ENCODE assay signal across 26 cellular contexts in genomic region chr5:131211669-131212068, GRCh38. TPM values are rescaled to one million over a fixed set of nuclear protein-coding genes. Genes with fewer than 3 reads are reported as not detected.
A peak's percentile ranks its signal among the peaks of the same experiment; 100 is the strongest.
DNase-seq lines count a peak whose midpoint lies in the region; ATAC-seq and TF ChIP-seq lines count a peak whose summit lies in the region.
"Had no signal": no experiment of that assay in that cellular context is flagged by ENCODE, and none has a peak within 500 bp of the region (broad histone marks: within the 10 kb centered on the region; RNA-seq: fewer than 3 reads in every experiment).

No MANE protein-coding gene starts in this region.

- ATAC-seq in T-helper 17 cell (no peak), GM18519 (IDR thresholded peaks at IDR 0.05; ENCODE audit: low FRiP score, unreplicated experiment) (no peak), HG03108 (IDR thresholded peaks at IDR 0.05; ENCODE audit: unreplicated experiment) (no peak)
- ATAC-seq in naive thymus-derived CD4-positive, alpha-beta T cell = no peak
- no peak for ATAC-seq in activated CD4-positive, CD25-positive, alpha-beta regulatory T cell treated with anti-CD3 and anti-CD28 coated beads, Interleukin-2, amount 50 U/mL, for 24 hours
- ATAC-seq: PC-3 had no signal

- H3K4me1 Mint-ChIP-seq in T-helper 1 cell treated with Interleukin-12 subunit alpha and Interleukin-12 subunit beta and Interleukin-4 antibody, amounts not matched to agents 30 μg/mL and 1 μg/mL, for 36 hours (ENCODE audit: low read depth) = peaks cover 48% of the 10 kb centered on the region
- peaks cover 30% of the 10 kb centered on the region for H3K4me1 Mint-ChIP-seq in T-helper 17 cell
- H3K4me1 Mint-ChIP-seq in naive thymus-derived CD4-positive, alpha-beta T cell = peaks cover 39 to 76% (median 65%) of the 10 kb centered on the region in 7 donors

- peaks cover 6% of the 10 kb centered on the region for H3K36me3 Mint-ChIP-seq in T-helper 1 cell treated with Interleukin-12 subunit alpha and Interleukin-12 subunit beta and Interleukin-4 antibody, amounts not matched to agents 30 μg/mL and 1 μg/mL, for 36 hours (ENCODE audit: low read depth)
- no peaks in the 10 kb centered on the region for H3K36me3 Mint-ChIP-seq in T-helper 17 cell (ENCODE audit: low read depth)
- H3K36me3 Mint-ChIP-seq in naive thymus-derived CD4-positive, alpha-beta T cell = peaks cover 0 to 12% (median 0%) of the 10 kb centered on the region in 5 donors

- TF ChIP-seq CTCF in GM12864 (IDR thresholded peaks at IDR 0.05; ENCODE audit: low read depth, low read length, missing control alignments) = no peak

- H3K36me3 ChIP-seq in naive thymus-derived CD4-positive, alpha-beta T cell (ENCODE audit: control insufficient read depth in 2 of 3, insufficient read depth in 3 of 3, low read length in 3 of 3) = no peaks in the 10 kb centered on the region
- H3K36me3 ChIP-seq: breast epithelium, colonic mucosa, ovary, right atrium auricular region, upper lobe of left lung had no signal

- no peaks in the 10 kb centered on the region for H3K27me3 Mint-ChIP-seq in T-helper 1 cell treated with Interleukin-12 subunit alpha and Interleukin-12 subunit beta and Interleukin-4 antibody, amounts not matched to agents 30 μg/mL and 1 μg/mL, for 36 hours (ENCODE audit: low read depth)
- H3K27me3 Mint-ChIP-seq in T-helper 17 cell = no peaks in the 10 kb centered on the region
- H3K27me3 Mint-ChIP-seq in naive thymus-derived CD4-positive, alpha-beta T cell = no peaks in the 10 kb centered on the region

- DNase-seq in T-helper 1 cell (no peak), GM12864 (ENCODE audit: low read depth) (no peak), T-helper 17 cell (no peak)
- no peak for DNase-seq in naive thymus-derived CD4-positive, alpha-beta T cell
- DNase-seq: activated CD4-positive, alpha-beta T cell treated with anti-CD3 and anti-CD28 coated beads for 4 hours; activated effector memory CD4-positive, alpha-beta T cell treated with anti-CD3 and anti-CD28 coated beads, Interleukin-2, amount 50 U/mL, for 16 hours; AML-193; amniotic stem cell; colonic mucosa; mesendoderm; NCI-H1092; NCI-H2029 treated with DMSO at 0.1 percent for 48 hours; NCI-H345; NCI-H82; ovary; PC-3; Right ventricle myocardium superior; SW 1271; upper lobe of left lung had no signal

- H3K9me3 Mint-ChIP-seq in T-helper 1 cell treated with Interleukin-12 subunit alpha and Interleukin-12 subunit beta and Interleukin-4 antibody, amounts not matched to agents 30 μg/mL and 1 μg/mL, for 36 hours = no peaks in the 10 kb centered on the region
- H3K9me3 Mint-ChIP-seq in naive thymus-derived CD4-positive, alpha-beta T cell = peaks cover 0 to 4% (median 0%) of the 10 kb centered on the region in 11 donors

- H3K4me1 ChIP-seq in naive thymus-derived CD4-positive, alpha-beta T cell (ENCODE audit: control insufficient read depth in 2 of 2, insufficient read depth in 2 of 2, low read length in 2 of 2) = peaks cover 20 to 44% of the 10 kb centered on the region in 2 donors
- H3K4me1 ChIP-seq: breast epithelium, right atrium auricular region had no signal

- peak overlapping the region; percentile 42 for H3K4me3 ChIP-seq in GM12864 (ENCODE audit: low read depth, low read length)
- no peak overlapping the region for H3K4me3 ChIP-seq in naive thymus-derived CD4-positive, alpha-beta T cell (ENCODE audit: low read length)
- H3K4me3 ChIP-seq: breast epithelium, colonic mucosa, ovary, right atrium auricular region, upper lobe of left lung had no signal

- intact Hi-C loops in naive thymus-derived CD4-positive, alpha-beta T cell (cut with micrococcal nuclease) = loop anchor here in 1 of 2 donors (2.0 kb wide), 1 partner anchor 19 kb away; no protein-coding TSS in a partner anchor

- no peaks in the 10 kb centered on the region for H3K27me3 ChIP-seq in naive thymus-derived CD4-positive, alpha-beta T cell (ENCODE audit: control insufficient read depth in 2 of 2, insufficient read depth in 2 of 2, low read length in 2 of 2)
- H3K27me3 ChIP-seq: breast epithelium, colonic mucosa, ovary, right atrium auricular region, upper lobe of left lung had no signal

- peak overlapping the region; percentile 32 for H3K27ac Mint-ChIP-seq in T-helper 1 cell treated with Interleukin-12 subunit alpha and Interleukin-12 subunit beta and Interleukin-4 antibody, amounts not matched to agents 30 μg/mL and 1 μg/mL, for 36 hours
- H3K27ac Mint-ChIP-seq in T-helper 17 cell = peak overlapping the region; percentile 97
- H3K27ac Mint-ChIP-seq in naive thymus-derived CD4-positive, alpha-beta T cell = peak overlapping the region in 7 of 9 donors; percentile 28 to 97 (median 91)

- peak overlapping the region; percentile 18 for H3K4me3 Mint-ChIP-seq in T-helper 1 cell treated with Interleukin-12 subunit alpha and Interleukin-12 subunit beta and Interleukin-4 antibody, amounts not matched to agents 30 μg/mL and 1 μg/mL, for 36 hours
- H3K4me3 Mint-ChIP-seq in T-helper 17 cell = no peak overlapping the region
- peak overlapping the region in 3 of 10 donors; percentile 13 to 76 (median 31) for H3K4me3 Mint-ChIP-seq in naive thymus-derived CD4-positive, alpha-beta T cell

- H3K27ac ChIP-seq in naive thymus-derived CD4-positive, alpha-beta T cell (ENCODE audit: low read depth, low read length) = no peak overlapping the region
- H3K27ac ChIP-seq: 22Rv1, breast epithelium, colonic mucosa, ovary, right atrium auricular region, upper lobe of left lung had no signal

- H3K9me3 ChIP-seq in T-helper 17 cell (ENCODE audit: control insufficient read depth, low read length, poor library complexity, severe bottlenecking) = no peaks in the 10 kb centered on the region
- H3K9me3 ChIP-seq in naive thymus-derived CD4-positive, alpha-beta T cell (ENCODE audit: control insufficient read depth in 2 of 3, low read length in 3 of 3) = no peaks in the 10 kb centered on the region
- H3K9me3 ChIP-seq: breast epithelium, colonic mucosa, ovary, right atrium auricular region, upper lobe of left lung had no signal

- CTCF ChIA-PET in naive thymus-derived CD4-positive, alpha-beta T cell (lab: Charles Lee) = interaction anchor here (0.6 kb wide), 1 partner anchor 41 kb away, joined by 3 read pairs; no protein-coding TSS in a partner anchor

- POLR2A ChIA-PET in naive thymus-derived CD4-positive, alpha-beta T cell (lab: Charles Lee) = interaction anchor here (0.6 to 3.9 kb wide), 6 partner anchors 10 to 55 kb away, joined by 4 to 37 read pairs (median 5); partner anchors contain the start of gene CDC42SE2

RNA-seq across cellular contexts. Expression of gene LYRM7, which starts 40.9 kb away (rescaled TPM):
- 1 to 10 TPM; 8.1 to 9.7 TPM for total RNA-seq in T-helper 17 cell
- total RNA-seq in naive thymus-derived CD4-positive, alpha-beta T cell = 10 to 100 TPM in 4 of 5 experiments, 1 to 10 TPM in 1; 8.2 to 18.8 (median 16.3) TPM
- polyA plus RNA-seq in naive thymus-derived CD4-positive, alpha-beta T cell = 10 to 100 TPM in 1 of 2 donors, 1 to 10 TPM in 1; 3.6 to 11.8 TPM

RNA-seq across cellular contexts. Expression of gene HINT1, which starts 46.6 kb away (rescaled TPM):
- 100 to 1,000 TPM; 236 to 264 TPM for total RNA-seq in T-helper 17 cell
- 100 to 1,000 TPM; 172 to 319 (median 233) TPM for total RNA-seq in naive thymus-derived CD4-positive, alpha-beta T cell
- 100 to 1,000 TPM; 336 to 376 TPM for polyA plus RNA-seq in naive thymus-derived CD4-positive, alpha-beta T cell

RNA-seq across cellular contexts. Expression of gene CDC42SE2, which starts 52.2 kb away (rescaled TPM):
- total RNA-seq in T-helper 17 cell = 100 to 1,000 TPM; 215 to 245 TPM
- 100 to 1,000 TPM; 143 to 265 (median 215) TPM for total RNA-seq in naive thymus-derived CD4-positive, alpha-beta T cell
- polyA plus RNA-seq in naive thymus-derived CD4-positive, alpha-beta T cell = 100 to 1,000 TPM; 348 to 482 TPM

Comparison
In these comparisons a context has a peak if more than half of its experiments do, and no peak if none do; other contexts are left out.
1. H3K27ac Mint-ChIP-seq: peak in every context shown above with its lines; median percentile 97 in T-helper 17 cell; 91 in naive thymus-derived CD4-positive, alpha-beta T cell; 32 in T-helper 1 cell treated with Interleukin-12 subunit alpha and Interleukin-12 subunit beta and Interleukin-4 antibody, amounts not matched to agents 30 μg/mL and 1 μg/mL, for 36 hours.